1 cellular context compared by ENCODE assay signal in the genomic region with DNA sequence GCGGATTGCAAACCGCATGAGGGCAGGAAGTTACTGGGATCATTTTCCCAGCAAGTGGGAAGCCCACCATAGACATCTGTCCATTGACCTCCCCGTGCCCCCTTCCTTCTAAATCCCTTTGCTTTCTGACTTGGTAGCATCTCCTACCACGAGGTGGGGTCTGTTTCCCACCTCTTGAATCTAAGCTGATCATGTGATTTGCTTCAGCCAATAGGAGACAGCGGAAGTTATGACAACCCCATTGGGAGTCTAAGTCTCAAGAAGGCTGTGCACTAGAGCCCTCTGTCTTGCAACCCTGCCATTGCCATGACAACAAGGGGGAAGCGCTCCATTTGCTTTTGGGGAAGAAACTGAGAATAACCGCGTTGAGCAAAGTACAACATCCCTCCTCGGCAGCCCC.
TF ChIP-seq lines count a peak whose summit lies in the region.

No MANE protein-coding gene starts in this region.

TF ChIP-seq in K562, 482 proteins besides CTCF, POLR2A, EP300 and RAD21 (continued from another document):
- TF ChIP-seq, protein P1, sequence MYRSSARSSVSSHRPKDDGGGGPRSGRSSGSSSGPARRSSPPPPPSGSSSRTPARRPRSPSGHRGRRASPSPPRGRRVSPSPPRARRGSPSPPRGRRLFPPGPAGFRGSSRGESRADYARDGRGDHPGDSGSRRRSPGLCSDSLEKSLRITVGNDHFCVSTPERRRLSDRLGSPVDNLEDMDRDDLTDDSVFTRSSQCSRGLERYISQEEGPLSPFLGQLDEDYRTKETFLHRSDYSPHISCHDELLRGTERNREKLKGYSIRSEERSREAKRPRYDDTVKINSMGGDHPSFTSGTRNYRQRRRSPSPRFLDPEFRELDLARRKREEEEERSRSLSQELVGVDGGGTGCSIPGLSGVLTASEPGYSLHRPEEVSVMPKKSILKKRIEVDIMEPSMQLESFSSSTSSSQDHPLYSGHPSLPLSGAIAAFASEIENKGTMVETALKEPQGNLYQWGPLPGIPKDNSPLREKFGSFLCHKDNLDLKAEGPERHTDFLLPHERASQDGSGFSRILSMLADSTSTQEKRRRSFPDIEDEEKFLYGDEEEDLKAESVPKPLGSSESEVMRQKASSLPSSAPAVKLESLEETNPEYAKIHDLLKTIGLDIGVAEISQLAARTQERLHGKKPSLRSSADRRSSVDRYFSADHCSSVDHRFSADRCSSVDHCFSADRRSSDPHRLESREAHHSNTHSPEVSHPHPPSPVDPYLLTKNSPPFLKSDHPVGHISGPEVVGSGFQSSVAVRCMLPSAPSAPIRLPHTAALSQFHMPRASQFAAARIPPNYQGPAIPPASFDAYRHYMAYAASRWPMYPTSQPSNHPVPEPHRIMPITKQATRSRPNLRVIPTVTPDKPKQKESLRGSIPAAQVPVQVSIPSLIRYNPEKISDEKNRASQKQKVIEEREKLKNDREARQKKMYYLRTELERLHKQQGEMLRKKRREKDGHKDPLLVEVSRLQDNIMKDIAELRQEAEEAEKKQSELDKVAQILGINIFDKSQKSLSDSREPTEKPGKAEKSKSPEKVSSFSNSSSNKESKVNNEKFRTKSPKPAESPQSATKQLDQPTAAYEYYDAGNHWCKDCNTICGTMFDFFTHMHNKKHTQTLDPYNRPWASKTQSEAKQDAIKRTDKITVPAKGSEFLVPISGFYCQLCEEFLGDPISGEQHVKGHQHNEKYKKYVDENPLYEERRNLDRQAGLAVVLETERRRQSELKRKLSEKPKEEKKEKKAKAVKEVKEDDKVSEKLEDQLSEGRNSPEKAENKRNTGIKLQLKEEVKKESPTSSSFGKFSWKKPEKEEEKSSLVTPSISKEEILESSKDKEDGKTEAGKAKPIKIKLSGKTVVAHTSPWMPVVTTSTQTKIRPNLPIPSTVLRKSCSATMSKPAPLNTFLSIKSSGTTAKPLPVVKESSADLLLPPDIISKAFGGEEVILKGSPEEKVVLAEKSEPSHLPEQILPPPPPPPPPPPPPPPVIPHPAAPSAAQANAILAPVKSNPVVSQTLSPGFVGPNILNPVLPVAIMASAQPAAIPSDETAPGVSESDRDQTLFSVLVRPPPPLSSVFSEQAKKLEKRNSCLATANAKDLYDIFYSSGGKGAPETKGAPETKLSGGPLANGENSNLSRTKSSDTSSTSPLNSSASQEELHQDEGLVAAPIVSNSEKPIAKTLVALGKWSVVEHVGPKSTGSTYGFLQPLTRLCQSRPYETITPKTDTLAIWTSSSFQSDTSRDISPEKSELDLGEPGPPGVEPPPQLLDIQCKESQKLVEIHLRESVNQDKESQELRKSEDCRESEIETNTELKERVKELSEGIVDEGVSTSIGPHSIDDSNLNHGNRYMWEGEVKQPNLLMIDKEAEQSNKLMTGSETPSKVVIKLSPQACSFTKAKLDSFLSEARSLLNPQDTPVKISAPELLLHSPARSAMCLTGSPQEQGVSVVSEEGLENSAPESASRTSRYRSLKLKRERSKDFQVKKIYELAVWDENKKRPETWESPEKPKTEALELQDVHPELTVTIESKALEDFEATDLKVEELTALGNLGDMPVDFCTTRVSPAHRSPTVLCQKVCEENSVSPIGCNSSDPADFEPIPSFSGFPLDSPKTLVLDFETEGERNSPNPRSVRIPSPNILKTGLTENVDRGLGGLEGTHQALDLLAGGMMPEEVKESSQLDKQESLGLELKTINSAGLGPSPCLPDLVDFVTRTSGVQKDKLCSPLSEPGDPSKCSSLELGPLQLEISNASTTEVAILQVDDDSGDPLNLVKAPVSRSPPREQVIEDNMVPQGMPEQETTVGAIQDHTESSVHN (IDR thresholded peaks at IDR 0.05; ENCODE audit: borderline replicate concordance in 1 of 2, low read depth in 1 of 2), result no peak
- TF ChIP-seq SRF (CRISPR knock-in tag; IDR thresholded peaks at IDR 0.05) (no peak), NRF1 (conservative IDR thresholded peaks at IDR 0.05 in 1 of 2, IDR thresholded peaks at IDR 0.05 in 1 of 2) (no peak)
